ENCODE assay signal across 2 cellular contexts in genomic region chr2:27201675-27202074, GRCh38.
TF ChIP-seq lines count a peak whose summit lies in the region.

No MANE protein-coding gene starts in this region.

TF ChIP-seq in IMR-90, 13 proteins besides CTCF, POLR2A, EP300 and RAD21:
- TF ChIP-seq BHLHE40 (IDR thresholded peaks at IDR 0.05; ENCODE audit: low read depth, low read length) = no peak
- no peak for TF ChIP-seq ELK1 (IDR thresholded peaks at IDR 0.05; ENCODE audit: borderline replicate concordance, low read depth, low read length)
- TF ChIP-seq MAZ (IDR thresholded peaks at IDR 0.05; ENCODE audit: borderline replicate concordance, low read depth, low read length) = no peak
- no peak for TF ChIP-seq MXI1 (IDR thresholded peaks at IDR 0.05; ENCODE audit: borderline replicate concordance, low read depth, low read length)
- no peak for TF ChIP-seq RCOR1 (IDR thresholded peaks at IDR 0.05; ENCODE audit: insufficient replicate concordance, low read length)
- TF ChIP-seq NFE2L2 (IDR thresholded peaks at IDR 0.05; ENCODE audit: low read depth, low read length) = no peak
- TF ChIP-seq CHD1 (IDR thresholded peaks at IDR 0.05; ENCODE audit: low read depth, low read length) = no peak
- no peak for TF ChIP-seq USF2 (IDR thresholded peaks at IDR 0.05; ENCODE audit: low read depth, low read length)
TF ChIP-seq in IMR-90: peak in this region for 0.

TF ChIP-seq in GM12878, 131 proteins besides CTCF, POLR2A, EP300 and RAD21:
- TF ChIP-seq POLR2AphosphoS5 (IDR thresholded peaks at IDR 0.05; ENCODE audit: low read length) (0 out of 2 replicates have a peak, but pooled peaks have one; percentile 14), IRF4 (IDR thresholded peaks at IDR 0.05; ENCODE audit: low read depth, low read length) (no peak)
